In the genomic region with DNA sequence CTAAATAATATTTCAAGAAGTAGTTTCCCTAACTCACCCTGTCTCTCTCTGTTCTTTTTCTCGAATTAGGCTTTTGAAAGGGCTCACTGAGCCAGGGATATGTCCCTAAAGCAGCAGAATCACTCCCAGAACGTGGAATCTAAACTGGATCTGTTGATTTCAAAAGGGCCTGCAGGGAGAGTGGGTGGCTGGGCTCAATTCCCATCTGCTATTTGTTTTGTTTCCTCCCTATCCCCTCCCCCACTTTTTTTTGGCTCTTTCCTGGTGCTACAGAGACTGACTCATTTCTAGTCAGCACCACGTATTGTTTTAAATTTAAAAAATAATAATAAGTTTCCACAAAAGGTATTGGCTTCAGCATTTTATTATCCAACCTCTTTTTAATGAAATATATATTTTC, we compare ENCODE assay signal across 21 cellular contexts.
DNase-seq lines count a peak whose midpoint lies in the region; ATAC-seq and TF ChIP-seq lines count a peak whose summit lies in the region.
"Had no signal": no experiment of that assay in that cellular context is flagged by ENCODE, and none has a peak within 500 bp of the region (broad histone marks: within the 10 kb centered on the region; RNA-seq: fewer than 3 reads in every experiment).

No MANE protein-coding gene starts in this region.

- 0% methylated on average over 3 of the region's 3 CpGs for WGBS in SK-N-SH (ENCODE audit: low lambda C conversion rate)

- peaks cover 14% of the 10 kb centered on the region for H3K4me1 Mint-ChIP-seq in brain
- H3K4me1 Mint-ChIP-seq: activated naive CD4-positive, alpha-beta T cell treated with anti-CD3 and anti-CD28 coated beads, Interleukin-2, amount 50 U/mL, for 24 hours had no signal

- H3K9me2 ChIP-seq in SK-N-SH: no peaks in the 10 kb centered on the region

- POLR2A ChIA-PET in SK-N-SH (lab: Yijun Ruan, JAX): no interaction called here

- peak; percentile 20 for DNase-seq in SK-N-SH
- DNase-seq in hepatic stellate cell (ENCODE audit: low spot score): peak; percentile 0
- DNase-seq in smooth muscle cell of the brain vasculature (ENCODE audit: low read depth, low spot score): peak; percentile 55
- no peak for DNase-seq in NCI-H1417 treated with DMSO at 0.1 percent for 48 hours (lab: John Stamatoyannopoulos, UW)
- DNase-seq in NCI-H345 (lab: John Stamatoyannopoulos, UW): no peak
- no peak for DNase-seq in islet precursor cell
- DNase-seq: activated CD4-positive, CD25-positive, alpha-beta regulatory T cell treated with anti-CD3 and anti-CD28 coated beads, Interleukin-2, amount 50 U/mL, for 72 hours; CD4-positive, alpha-beta T cell; central memory CD4-positive, alpha-beta T cell; effector CD8-positive, alpha-beta T cell; gastrocnemius medialis; NCI-H2171; SHP77; stimulated activated CD4-positive, alpha-beta T cell treated with anti-CD3 and anti-CD28 coated beads, Interleukin-12 subunit alpha, Interleukin-12 subunit beta, amount 100 ng/mL, for 4 hours; stimulated activated naive CD4-positive, alpha-beta T cell treated with Interleukin-2 at 50 U/mL for 16 hours; upper lobe of left lung had no signal

- no peak overlapping the region for H3K4me2 ChIP-seq in SK-N-SH

- H3K27ac Mint-ChIP-seq in brain: peak overlapping the region in 3 of 5 experiments; percentile 6 to 69 (median 24)
- H3K27ac Mint-ChIP-seq: activated naive CD4-positive, alpha-beta T cell treated with anti-CD3 and anti-CD28 coated beads, Interleukin-2, amount 50 U/mL, for 24 hours; CD4-positive, alpha-beta T cell; T-helper 2 cell treated with Interferon-gamma antibody and Interleukin-4, amounts not matched to agents 5 μg/mL and 100 μg/mL, for 36 hours had no signal

- no peak overlapping the region for H3K4me3 Mint-ChIP-seq in brain
- H3K4me3 Mint-ChIP-seq: activated naive CD4-positive, alpha-beta T cell treated with anti-CD3 and anti-CD28 coated beads, Interleukin-2, amount 50 U/mL, for 24 hours; CD4-positive, alpha-beta T cell; T-helper 2 cell treated with Interferon-gamma antibody and Interleukin-4, amounts not matched to agents 5 μg/mL and 100 μg/mL, for 36 hours had no signal

- H3K27ac ChIP-seq in SK-N-SH (ENCODE audit: low read depth in 2 of 2, low read length in 1 of 2): no peak overlapping the region
- H3K27ac ChIP-seq: gastrocnemius medialis, pancreas, upper lobe of left lung had no signal

- no peaks in the 10 kb centered on the region for H3K36me3 Mint-ChIP-seq in brain
- H3K36me3 Mint-ChIP-seq: activated naive CD4-positive, alpha-beta T cell treated with anti-CD3 and anti-CD28 coated beads, Interleukin-2, amount 50 U/mL, for 24 hours had no signal

- TF ChIP-seq RAD21 in SK-N-SH (IDR thresholded peaks at IDR 0.05; ENCODE audit: low read length): no peak

- no peaks in the 10 kb centered on the region for H3K27me3 Mint-ChIP-seq in brain
- H3K27me3 Mint-ChIP-seq: activated naive CD4-positive, alpha-beta T cell treated with anti-CD3 and anti-CD28 coated beads, Interleukin-2, amount 50 U/mL, for 24 hours had no signal

- no peak overlapping the region for H3K4me3 ChIP-seq in SK-N-SH (ENCODE audit: low read depth in 2 of 2, low read length in 1 of 2)
- H3K4me3 ChIP-seq: gastrocnemius medialis, pancreas, upper lobe of left lung had no signal

- H3K9ac ChIP-seq in SK-N-SH: no peak overlapping the region

- CTCF ChIA-PET in SK-N-SH (lab: Yijun Ruan, JAX): no interaction called here

- ATAC-seq in SK-N-SH treated with all-trans-retinoic acid at 6 μM for 48 hours: no peak
- ATAC-seq: gastrocnemius medialis had no signal

- TF ChIP-seq EP300 in SK-N-SH (IDR thresholded peaks at IDR 0.05; ENCODE audit: borderline replicate concordance in 1 of 2, low read depth in 1 of 2, low read length in 1 of 2): no peak

- H4K20me1 ChIP-seq in SK-N-SH (ENCODE audit: insufficient read depth): no peaks in the 10 kb centered on the region

- no peaks in the 10 kb centered on the region for H3K9me3 Mint-ChIP-seq in brain
- H3K9me3 Mint-ChIP-seq: activated naive CD4-positive, alpha-beta T cell treated with anti-CD3 and anti-CD28 coated beads, Interleukin-2, amount 50 U/mL, for 24 hours; CD4-positive, alpha-beta T cell; T-helper 2 cell treated with Interferon-gamma antibody and Interleukin-4, amounts not matched to agents 5 μg/mL and 100 μg/mL, for 36 hours had no signal

- H2AFZ ChIP-seq in SK-N-SH (ENCODE audit: low read depth): no peak overlapping the region

- no peaks in the 10 kb centered on the region for H3K79me2 ChIP-seq in SK-N-SH (ENCODE audit: insufficient read depth)

- TF ChIP-seq CTCF in SK-N-SH (IDR thresholded peaks at IDR 0.05): no peak
- TF ChIP-seq CTCF in brain (conservative IDR thresholded peaks at IDR 0.05): no peak

- H3K36me3 ChIP-seq in SK-N-SH (replicated peaks in 1 of 2; ENCODE audit: control insufficient read depth in 1 of 2, insufficient read depth in 2 of 2, low read length in 1 of 2): no peaks in the 10 kb centered on the region
- H3K36me3 ChIP-seq: gastrocnemius medialis, pancreas, upper lobe of left lung had no signal

- H3F3A ChIP-seq in SK-N-SH (replicated peaks; ENCODE audit: insufficient read depth): no peaks in the 10 kb centered on the region

- no peaks in the 10 kb centered on the region for H3K9me3 ChIP-seq in SK-N-SH
- H3K9me3 ChIP-seq: gastrocnemius medialis, pancreas, upper lobe of left lung had no signal

- H3K27me3 ChIP-seq in SK-N-SH (ENCODE audit: insufficient read depth): no peaks in the 10 kb centered on the region
- H3K27me3 ChIP-seq: gastrocnemius medialis, pancreas, upper lobe of left lung had no signal

- no peaks in the 10 kb centered on the region for H3K4me1 ChIP-seq in SK-N-SH (ENCODE audit: control insufficient read depth in 1 of 2, insufficient read depth in 2 of 2, low read depth in 1 of 2, low read length in 1 of 2)
- H3K4me1 ChIP-seq: gastrocnemius medialis, pancreas, upper lobe of left lung had no signal

TF ChIP-seq in SK-N-SH, 30 proteins besides CTCF, POLR2A, EP300 and RAD21 (continues in another document):
- TF ChIP-seq, protein P1, sequence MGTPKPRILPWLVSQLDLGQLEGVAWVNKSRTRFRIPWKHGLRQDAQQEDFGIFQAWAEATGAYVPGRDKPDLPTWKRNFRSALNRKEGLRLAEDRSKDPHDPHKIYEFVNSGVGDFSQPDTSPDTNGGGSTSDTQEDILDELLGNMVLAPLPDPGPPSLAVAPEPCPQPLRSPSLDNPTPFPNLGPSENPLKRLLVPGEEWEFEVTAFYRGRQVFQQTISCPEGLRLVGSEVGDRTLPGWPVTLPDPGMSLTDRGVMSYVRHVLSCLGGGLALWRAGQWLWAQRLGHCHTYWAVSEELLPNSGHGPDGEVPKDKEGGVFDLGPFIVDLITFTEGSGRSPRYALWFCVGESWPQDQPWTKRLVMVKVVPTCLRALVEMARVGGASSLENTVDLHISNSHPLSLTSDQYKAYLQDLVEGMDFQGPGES (IDR thresholded peaks at IDR 0.05; ENCODE audit: low read depth, low read length): no peak
- TF ChIP-seq EZH2phosphoT487 (IDR thresholded peaks at IDR 0.05; ENCODE audit: borderline replicate concordance, low read depth) (no peak), RXRA (IDR thresholded peaks at IDR 0.05; ENCODE audit: borderline replicate concordance, low read depth) (no peak), YY1 (IDR thresholded peaks at IDR 0.05; ENCODE audit: low read depth) (no peak), TCF12 (IDR thresholded peaks at IDR 0.05) (no peak), POLR2AphosphoS5 (IDR thresholded peaks at IDR 0.05; ENCODE audit: low read depth, low read length) (no peak), SIN3A (IDR thresholded peaks at IDR 0.05; ENCODE audit: borderline replicate concordance, low read depth, low read length) (no peak), TEAD4 (IDR thresholded peaks at IDR 0.05; ENCODE audit: borderline replicate concordance, insufficient read depth) (no peak), FOXJ3 (CRISPR knock-in tag; IDR thresholded peaks at IDR 0.05) (no peak), GABPA (IDR thresholded peaks at IDR 0.05; ENCODE audit: low read depth) (no peak)

TF ChIP-seq in SK-N-SH treated with all-trans-retinoic acid at 6 μM for 48 hours, 23 proteins besides CTCF, POLR2A, EP300 and RAD21 (continues in another document):
- TF ChIP-seq TCF4 (CRISPR knock-in tag; IDR thresholded peaks at IDR 0.05; ENCODE audit: borderline replicate concordance) (no peak), ZFP30 (CRISPR knock-in tag; IDR thresholded peaks at IDR 0.05) (no peak), GLIS3 (CRISPR knock-in tag; IDR thresholded peaks at IDR 0.05) (no peak), ZNF565 (CRISPR knock-in tag; conservative IDR thresholded peaks at IDR 0.05; ENCODE audit: low read depth) (no peak)
- TF ChIP-seq, protein P2, sequence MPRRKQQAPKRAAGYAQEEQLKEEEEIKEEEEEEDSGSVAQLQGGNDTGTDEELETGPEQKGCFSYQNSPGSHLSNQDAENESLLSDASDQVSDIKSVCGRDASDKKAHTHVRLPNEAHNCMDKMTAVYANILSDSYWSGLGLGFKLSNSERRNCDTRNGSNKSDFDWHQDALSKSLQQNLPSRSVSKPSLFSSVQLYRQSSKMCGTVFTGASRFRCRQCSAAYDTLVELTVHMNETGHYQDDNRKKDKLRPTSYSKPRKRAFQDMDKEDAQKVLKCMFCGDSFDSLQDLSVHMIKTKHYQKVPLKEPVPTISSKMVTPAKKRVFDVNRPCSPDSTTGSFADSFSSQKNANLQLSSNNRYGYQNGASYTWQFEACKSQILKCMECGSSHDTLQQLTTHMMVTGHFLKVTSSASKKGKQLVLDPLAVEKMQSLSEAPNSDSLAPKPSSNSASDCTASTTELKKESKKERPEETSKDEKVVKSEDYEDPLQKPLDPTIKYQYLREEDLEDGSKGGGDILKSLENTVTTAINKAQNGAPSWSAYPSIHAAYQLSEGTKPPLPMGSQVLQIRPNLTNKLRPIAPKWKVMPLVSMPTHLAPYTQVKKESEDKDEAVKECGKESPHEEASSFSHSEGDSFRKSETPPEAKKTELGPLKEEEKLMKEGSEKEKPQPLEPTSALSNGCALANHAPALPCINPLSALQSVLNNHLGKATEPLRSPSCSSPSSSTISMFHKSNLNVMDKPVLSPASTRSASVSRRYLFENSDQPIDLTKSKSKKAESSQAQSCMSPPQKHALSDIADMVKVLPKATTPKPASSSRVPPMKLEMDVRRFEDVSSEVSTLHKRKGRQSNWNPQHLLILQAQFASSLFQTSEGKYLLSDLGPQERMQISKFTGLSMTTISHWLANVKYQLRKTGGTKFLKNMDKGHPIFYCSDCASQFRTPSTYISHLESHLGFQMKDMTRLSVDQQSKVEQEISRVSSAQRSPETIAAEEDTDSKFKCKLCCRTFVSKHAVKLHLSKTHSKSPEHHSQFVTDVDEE (CRISPR knock-in tag; IDR thresholded peaks at IDR 0.05): no peak

Comparison
In these comparisons a context has a peak if more than half of its experiments do, and no peak if none do; other contexts are left out.
1. DNase-seq: peak in SK-N-SH (single experiment), hepatic stellate cell (single experiment) and smooth muscle cell of the brain vasculature (single experiment); none in NCI-H1417 treated with DMSO at 0.1 percent for 48 hours (single experiment), NCI-H345 (single experiment) and islet precursor cell (single experiment).